In genomic region chr6:25676775-25677174, GRCh38 we compare ENCODE assay signal across 10 cellular contexts. TPM values are rescaled to one million over a fixed set of nuclear protein-coding genes. Genes with fewer than 3 reads are reported as not detected.
"Had no signal": no experiment of that assay in that cellular context is flagged by ENCODE, and none has a peak within 500 bp of the region (broad histone marks: within the 10 kb centered on the region; RNA-seq: fewer than 3 reads in every experiment).

No MANE protein-coding gene starts in this region.

- H3K9me3 Mint-ChIP-seq: H9 had no signal

- DNase-seq: GM23248, GOT3, H9, HCEC 1CT, Karpas-422, KBM-7 had no signal

- H3K9ac ChIP-seq: GM23248, KMS-11 had no signal

- H3K4me3 Mint-ChIP-seq: H9 had no signal

- H3K27ac ChIP-seq: GM23248, KMS-11 had no signal

- H2AFZ ChIP-seq: GM23248 had no signal

- H3K4me2 ChIP-seq: KMS-11 had no signal

- H3K4me1 Mint-ChIP-seq: H9 had no signal

- H3K4me3 ChIP-seq: GM23248 had no signal

- FAIRE-seq: H54, HTR-8/SVneo had no signal

- H3K27ac Mint-ChIP-seq: H9 had no signal

RNA-seq across cellular contexts. Expression of gene SCGN, which starts 24.8 kb away (rescaled TPM):
- total RNA-seq: GM23248, H9, HT-29 had no signal
- polyA plus RNA-seq: GM23248 had no signal
